In the genomic region with DNA sequence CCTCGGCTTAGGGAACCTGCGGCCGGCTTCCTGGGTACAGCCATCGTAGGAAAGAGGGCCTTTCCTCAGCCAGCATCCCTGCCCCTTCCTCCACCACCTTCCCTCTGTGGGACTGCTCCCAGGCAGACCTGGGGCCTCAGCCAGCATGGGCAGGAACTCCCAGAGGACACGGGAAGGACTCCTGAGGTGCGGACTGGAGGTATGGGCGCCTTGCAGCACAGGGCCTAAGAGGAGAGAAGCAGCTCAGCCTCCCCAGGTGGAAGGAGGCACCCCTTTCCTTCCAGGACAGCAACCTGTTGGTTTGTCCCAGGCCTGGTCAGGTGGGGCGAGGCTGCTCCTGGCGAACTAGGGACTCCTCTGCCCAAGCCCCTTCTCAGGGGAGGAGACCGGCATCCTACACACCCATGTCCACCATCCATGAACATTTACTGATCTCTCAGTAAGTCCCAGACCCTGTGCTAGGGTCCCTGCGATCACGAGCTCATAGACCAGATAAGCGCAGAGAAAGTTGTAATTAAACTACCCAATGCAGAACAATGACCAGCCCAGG, we compare ENCODE assay signal across 10 cellular contexts.
DNase-seq lines count a peak whose midpoint lies in the region; ATAC-seq, FAIRE-seq and TF ChIP-seq lines count a peak whose summit lies in the region.
"Had no signal": no experiment of that assay in that cellular context is flagged by ENCODE, and none has a peak within 500 bp of the region (broad histone marks: within the 10 kb centered on the region; RNA-seq: fewer than 3 reads in every experiment).

No MANE protein-coding gene starts in this region.

- H3K4me3 ChIP-seq in HCT116 (replicated peaks in 1 of 2; ENCODE audit: low read depth in 1 of 2, low read length in 2 of 2), result peak overlapping the region; percentile 39 to 42
- no peak overlapping the region for H3K4me3 ChIP-seq in mesendoderm (ENCODE audit: low read length)
- no peak overlapping the region for H3K4me3 ChIP-seq in stomach smooth muscle (ENCODE audit: low read length in 2 of 2)

- H3K18ac ChIP-seq in mesendoderm (ENCODE audit: low read length), result peak overlapping the region; percentile 3

- H3K9ac ChIP-seq in HCT116 (ENCODE audit: low read length) (peak overlapping the region; percentile 57), mesendoderm (ENCODE audit: low read length) (no peak overlapping the region), stomach smooth muscle (ENCODE audit: low read length in 2 of 2) (peak overlapping the region in 1 of 2 donors; percentile 37)

- no peak overlapping the region for H4K5ac ChIP-seq in mesendoderm (ENCODE audit: low read length)

- no peak for TF ChIP-seq POLR2A in HCT116 (IDR thresholded peaks at IDR 0.05; ENCODE audit: borderline replicate concordance, extremely low read depth, insufficient read depth, insufficient read length)

- POLR2A ChIA-PET in HCT116 (lab: Charles Lee), result interaction anchor here (0.9 to 2.9 kb wide), 4 partner anchors 9 to 270 kb away, joined by 3 to 20 read pairs (median 3); partner anchors contain the start of gene ID2

- no peak overlapping the region for H3K23ac ChIP-seq in mesendoderm (ENCODE audit: low read length)

- H3K27me3 Mint-ChIP-seq in activated naive CD8-positive, alpha-beta T cell treated with anti-CD3 and anti-CD28 coated beads, Interleukin-2, amount 50 U/mL, for 24 hours, result peaks cover 5% of the 10 kb centered on the region

- ATAC-seq in HCT116, result no peak
- ATAC-seq in activated naive CD8-positive, alpha-beta T cell treated with anti-CD3 and anti-CD28 coated beads, Interleukin-2, amount 50 U/mL, for 24 hours, result no peak

- TF ChIP-seq RAD21 in HCT116 (IDR thresholded peaks at IDR 0.05; ENCODE audit: low read depth), result no peak

- no TSS peak for BruUV-seq in HCT116 (replicated peaks; lab: Mats Ljungman, UMichigan)

- no CpG with 5 or more reads among the region's 13 CpGs for WGBS in mesendoderm (ENCODE audit: extremely low coverage, insufficient coverage, low lambda C conversion rate)

- CTCF ChIA-PET in HCT116 (lab: Charles Lee), result no interaction called here

- H3K4me1 Mint-ChIP-seq in activated naive CD8-positive, alpha-beta T cell treated with anti-CD3 and anti-CD28 coated beads, Interleukin-2, amount 50 U/mL, for 24 hours, result peaks cover 89% of the 10 kb centered on the region

- H3K36me3 ChIP-seq in HCT116 (ENCODE audit: control insufficient read depth in 1 of 2, insufficient read depth in 2 of 2, low read length in 2 of 2) (no peaks in the 10 kb centered on the region), mesendoderm (ENCODE audit: control insufficient read depth, insufficient read depth, low read length) (no peaks in the 10 kb centered on the region), stomach smooth muscle (ENCODE audit: control insufficient read depth in 2 of 2, insufficient read depth in 2 of 2, low read length in 2 of 2) (no peaks in the 10 kb centered on the region)

- H2BK120ac ChIP-seq in mesendoderm (ENCODE audit: low read depth, low read length), result no peak overlapping the region

- H2BK15ac ChIP-seq in mesendoderm (replicated peaks; ENCODE audit: low read depth), result no peak overlapping the region

- RAD21 ChIA-PET in HCT116 (lab: Charles Lee; ENCODE audit: low non-redundant PET in 1 of 2, low total read pairs in 2 of 2, uncharacterized antibody in 2 of 2, unreplicated experiment in 2 of 2), result no interaction called here

- peak overlapping the region; percentile 40; the same call in 1 of the 2 replicates for H3K27ac ChIP-seq in HCT116 (ENCODE audit: low read depth, low read length)
- no peak overlapping the region for H3K27ac ChIP-seq in mesendoderm (ENCODE audit: low read depth, low read length)
- H3K27ac ChIP-seq in stomach smooth muscle (ENCODE audit: low read length), result peak overlapping the region; percentile 31

- no peak overlapping the region for H3K56ac ChIP-seq in mesendoderm (ENCODE audit: low read length)

- no peaks in the 10 kb centered on the region for H3K36me3 Mint-ChIP-seq in activated naive CD8-positive, alpha-beta T cell treated with anti-CD3 and anti-CD28 coated beads, Interleukin-2, amount 50 U/mL, for 24 hours (ENCODE audit: low read depth)

- H3K27me3 ChIP-seq in HCT116 (ENCODE audit: insufficient read depth, low read length) (no peaks in the 10 kb centered on the region), mesendoderm (ENCODE audit: insufficient read depth, low read length, poor library complexity) (no peaks in the 10 kb centered on the region), stomach smooth muscle (ENCODE audit: control insufficient read depth in 1 of 2, insufficient read depth in 2 of 2, low read length in 2 of 2) (no peaks in the 10 kb centered on the region)

- intact Hi-C loops in HCT116 (cut with micrococcal nuclease), result loop anchor here (2.0 kb wide), 1 partner anchor 100 kb away; the partner anchor contains the start of gene ID2

- peak overlapping the region; percentile 87 for H3K4me2 ChIP-seq in HCT116 (ENCODE audit: low read length)
- no peak overlapping the region for H3K4me2 ChIP-seq in mesendoderm (ENCODE audit: low read length)

- no peak overlapping the region for H2AFZ ChIP-seq in HCT116 (ENCODE audit: low read depth, low read length, poor library complexity, severe bottlenecking)

- no peak overlapping the region for H3K4ac ChIP-seq in mesendoderm (ENCODE audit: low read depth, low read length)

- no peaks in the 10 kb centered on the region for H4K20me1 ChIP-seq in HCT116 (ENCODE audit: insufficient read depth)

- H2BK5ac ChIP-seq in mesendoderm (ENCODE audit: low read length), result no peak overlapping the region

- H3K79me1 ChIP-seq in mesendoderm (ENCODE audit: low read length), result no peaks in the 10 kb centered on the region

- no peak for TF ChIP-seq CTCF in HCT116 (IDR thresholded peaks at IDR 0.05 in 2 of 3, conservative IDR thresholded peaks at IDR 0.05 in 1 of 3; ENCODE audit: borderline replicate concordance in 1 of 3, insufficient read depth in 1 of 3, low read depth in 2 of 3, low read length in 2 of 3)

- DNase-seq in HCT116 (ENCODE audit: low read depth, low spot score) (no peak), mesendoderm (no peak), HTR-8/SVneo (ENCODE audit: insufficient read length, low spot score) (no peak), Kasumi-1 (lab: John Stamatoyannopoulos, UW) (no peak), medulla oblongata (ENCODE audit: extremely low spot score) (no peak)
- DNase-seq in activated naive CD8-positive, alpha-beta T cell treated with anti-CD3 and anti-CD28 coated beads, Interleukin-2, amount 50 U/mL, for 24 hours, result no peak
- DNase-seq: NCI-H1694 treated with DMSO at 0.1 percent for 48 hours had no signal

- no peak overlapping the region for H4K8ac ChIP-seq in mesendoderm (ENCODE audit: low read depth, low read length)

- no peaks in the 10 kb centered on the region for H3K79me2 ChIP-seq in HCT116 (ENCODE audit: insufficient read depth, low read length)
- H3K79me2 ChIP-seq in mesendoderm (ENCODE audit: control insufficient read depth, insufficient read depth, low read length), result no peaks in the 10 kb centered on the region

- H3K9me3 Mint-ChIP-seq in activated naive CD8-positive, alpha-beta T cell treated with anti-CD3 and anti-CD28 coated beads, Interleukin-2, amount 50 U/mL, for 24 hours, result no peaks in the 10 kb centered on the region

- no peak overlapping the region for H2AK5ac ChIP-seq in mesendoderm (ENCODE audit: low read length)

- H3K4me1 ChIP-seq in HCT116 (ENCODE audit: control insufficient read depth in 1 of 2, insufficient read depth in 2 of 2, low read length in 2 of 2) (peaks cover 15 to 44% of the 10 kb centered on the region in 2 experiments), mesendoderm (ENCODE audit: control insufficient read depth, low read depth, low read length) (peaks cover 6% of the 10 kb centered on the region), stomach smooth muscle (ENCODE audit: control insufficient read depth, insufficient read depth, low read length) (peaks cover 15% of the 10 kb centered on the region)

- H3K9me2 ChIP-seq in HCT116 (ENCODE audit: insufficient read depth), result no peaks in the 10 kb centered on the region

- H3K27ac Mint-ChIP-seq in activated naive CD8-positive, alpha-beta T cell treated with anti-CD3 and anti-CD28 coated beads, Interleukin-2, amount 50 U/mL, for 24 hours, result peak overlapping the region; percentile 35

- H3K9me3 ChIP-seq in HCT116 (ENCODE audit: control insufficient read depth in 1 of 2, insufficient read depth in 1 of 2, low read depth in 1 of 2, low read length in 2 of 2), result no peaks in the 10 kb centered on the region
- no peaks in the 10 kb centered on the region for H3K9me3 ChIP-seq in stomach smooth muscle (ENCODE audit: control insufficient read depth in 2 of 2, low read length in 2 of 2)

- FAIRE-seq in HTR-8/SVneo (lab: Jason Lieb, UNC), result no peak
- FAIRE-seq: endothelial cell of umbilical vein, RCC 7860 had no signal

- peak overlapping the region; percentile 38 for H3K4me3 Mint-ChIP-seq in activated naive CD8-positive, alpha-beta T cell treated with anti-CD3 and anti-CD28 coated beads, Interleukin-2, amount 50 U/mL, for 24 hours

TF ChIP-seq in HCT116, 20 proteins besides CTCF, POLR2A, EP300 and RAD21 (continues in another document):
- TF ChIP-seq FOSL1 (IDR thresholded peaks at IDR 0.05; ENCODE audit: low read depth) (no peak), EZH2 (IDR thresholded peaks at IDR 0.05) (no peak), JUND (IDR thresholded peaks at IDR 0.05) (no peak), YY1 (IDR thresholded peaks at IDR 0.05; ENCODE audit: extremely low read depth, insufficient replicate concordance, low read depth, low read length) (no peak)
- TF ChIP-seq, protein P1, sequence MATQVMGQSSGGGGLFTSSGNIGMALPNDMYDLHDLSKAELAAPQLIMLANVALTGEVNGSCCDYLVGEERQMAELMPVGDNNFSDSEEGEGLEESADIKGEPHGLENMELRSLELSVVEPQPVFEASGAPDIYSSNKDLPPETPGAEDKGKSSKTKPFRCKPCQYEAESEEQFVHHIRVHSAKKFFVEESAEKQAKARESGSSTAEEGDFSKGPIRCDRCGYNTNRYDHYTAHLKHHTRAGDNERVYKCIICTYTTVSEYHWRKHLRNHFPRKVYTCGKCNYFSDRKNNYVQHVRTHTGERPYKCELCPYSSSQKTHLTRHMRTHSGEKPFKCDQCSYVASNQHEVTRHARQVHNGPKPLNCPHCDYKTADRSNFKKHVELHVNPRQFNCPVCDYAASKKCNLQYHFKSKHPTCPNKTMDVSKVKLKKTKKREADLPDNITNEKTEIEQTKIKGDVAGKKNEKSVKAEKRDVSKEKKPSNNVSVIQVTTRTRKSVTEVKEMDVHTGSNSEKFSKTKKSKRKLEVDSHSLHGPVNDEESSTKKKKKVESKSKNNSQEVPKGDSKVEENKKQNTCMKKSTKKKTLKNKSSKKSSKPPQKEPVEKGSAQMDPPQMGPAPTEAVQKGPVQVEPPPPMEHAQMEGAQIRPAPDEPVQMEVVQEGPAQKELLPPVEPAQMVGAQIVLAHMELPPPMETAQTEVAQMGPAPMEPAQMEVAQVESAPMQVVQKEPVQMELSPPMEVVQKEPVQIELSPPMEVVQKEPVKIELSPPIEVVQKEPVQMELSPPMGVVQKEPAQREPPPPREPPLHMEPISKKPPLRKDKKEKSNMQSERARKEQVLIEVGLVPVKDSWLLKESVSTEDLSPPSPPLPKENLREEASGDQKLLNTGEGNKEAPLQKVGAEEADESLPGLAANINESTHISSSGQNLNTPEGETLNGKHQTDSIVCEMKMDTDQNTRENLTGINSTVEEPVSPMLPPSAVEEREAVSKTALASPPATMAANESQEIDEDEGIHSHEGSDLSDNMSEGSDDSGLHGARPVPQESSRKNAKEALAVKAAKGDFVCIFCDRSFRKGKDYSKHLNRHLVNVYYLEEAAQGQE (IDR thresholded peaks at IDR 0.05; ENCODE audit: low read depth), result no peak

Comparison
In these comparisons a context has a peak if more than half of its experiments do, and no peak if none do; other contexts are left out.
1. H3K4me3 ChIP-seq: peak in HCT116 (2 of 2); none in mesendoderm (single experiment) and stomach smooth muscle (0 of 2).